ENCODE assay signal across 20 cellular contexts in the genomic region with DNA sequence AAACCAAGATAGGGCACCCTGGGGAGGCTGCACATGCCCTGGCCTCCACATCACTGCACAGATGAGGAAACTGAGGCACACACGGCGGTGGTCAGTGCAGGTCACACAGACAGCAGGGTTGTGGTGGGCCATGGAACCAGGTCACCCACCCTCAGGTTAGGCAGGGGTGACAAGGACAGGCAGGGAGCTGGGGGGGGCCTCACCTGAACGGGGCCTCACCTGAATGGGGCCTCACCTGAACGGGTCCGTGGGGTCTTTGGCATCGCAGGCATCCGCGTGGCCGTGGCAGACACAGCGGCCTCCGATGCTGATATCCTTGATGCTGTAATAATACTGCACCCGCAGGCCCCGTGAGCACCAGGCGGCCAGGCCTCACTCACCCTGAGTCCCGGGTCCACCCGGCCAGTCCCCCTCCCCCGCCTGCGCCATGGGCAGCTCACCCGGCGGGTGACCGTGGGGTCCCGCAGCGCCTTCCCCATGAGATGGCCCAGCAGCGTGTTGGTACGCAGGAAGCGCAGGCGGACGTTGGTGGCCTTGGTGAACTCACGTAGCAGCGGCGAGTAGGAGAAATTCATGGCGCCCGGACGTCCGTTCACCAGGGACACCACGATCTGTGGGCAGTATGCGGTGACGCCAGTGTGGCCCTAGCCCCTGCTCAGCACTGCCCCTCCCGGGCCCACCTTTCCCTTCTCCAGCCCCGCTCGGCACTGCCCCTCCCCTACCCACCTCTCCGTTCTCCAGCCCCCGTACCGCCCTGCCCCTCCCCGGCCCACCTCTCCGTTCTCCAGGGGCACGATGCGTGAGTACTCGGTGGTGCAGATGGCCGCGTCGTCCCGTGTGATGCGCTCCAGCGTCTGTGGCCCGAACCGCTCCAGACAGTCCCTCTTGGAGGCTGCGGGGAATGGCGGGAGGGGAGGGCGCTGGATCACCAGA. TPM values are rescaled to one million over a fixed set of nuclear protein-coding genes. Genes with fewer than 3 reads are reported as not detected.
A peak's percentile ranks its signal among the peaks of the same experiment; 100 is the strongest.
DNase-seq lines count a peak whose midpoint lies in the region; ATAC-seq and TF ChIP-seq lines count a peak whose summit lies in the region.
"Had no signal": no experiment of that assay in that cellular context is flagged by ENCODE, and none has a peak within 500 bp of the region (broad histone marks: within the 10 kb centered on the region; RNA-seq: fewer than 3 reads in every experiment).

No MANE protein-coding gene starts in this region.

- H3K9me3 ChIP-seq in esophagus (ENCODE audit: control insufficient read depth in 2 of 2, insufficient read depth in 1 of 2, low read depth in 1 of 2, low read length in 1 of 2) (peaks cover 0 to 2% of the 10 kb centered on the region in 2 donors), liver (ENCODE audit: control insufficient read depth in 4 of 4, low read length in 3 of 4) (no peaks in the 10 kb centered on the region), tibial artery (no peaks in the 10 kb centered on the region)
- H3K9me3 ChIP-seq: left lung, tibial nerve had no signal

- peaks cover 14% of the 10 kb centered on the region for H3K9me3 Mint-ChIP-seq in activated T-helper 2 cell treated with anti-CD3 and anti-CD28 coated beads, Interferon-gamma antibody, Interleukin-2, Interleukin-4, amounts not matched to agents 10 μg/mL and 5 μg/mL and 100 μg/mL, durations not matched to agents 14 hours and 24 hours and 36 hours
- H3K9me3 Mint-ChIP-seq in activated T-helper 17 cell treated with anti-CD3 and anti-CD28 coated beads, Interleukin-2, amount 50 U/mL, for 72 hours = peaks cover 4% of the 10 kb centered on the region

- intact Hi-C loops in tibial artery (cut with DNase I; ENCODE audit: low total_unique reads) = loop anchor here (5.0 kb wide), 1 partner anchor 34 kb away; no protein-coding TSS in a partner anchor
- intact Hi-C loops in activated T-helper 2 cell treated with anti-CD3 and anti-CD28 coated beads, Interferon-gamma antibody, Interleukin-2, Interleukin-4, amounts not matched to agents 10 μg/mL and 5 μg/mL and 100 μg/mL, durations not matched to agents 14 hours and 24 hours and 36 hours (cut with micrococcal nuclease) = no loop called here

- no peaks in the 10 kb centered on the region for H3K36me3 Mint-ChIP-seq in activated T-helper 2 cell treated with anti-CD3 and anti-CD28 coated beads, Interferon-gamma antibody, Interleukin-2, Interleukin-4, amounts not matched to agents 10 μg/mL and 5 μg/mL and 100 μg/mL, durations not matched to agents 14 hours and 24 hours and 36 hours (ENCODE audit: low read depth)
- no peaks in the 10 kb centered on the region for H3K36me3 Mint-ChIP-seq in activated T-helper 17 cell treated with anti-CD3 and anti-CD28 coated beads, Interleukin-2, amount 50 U/mL, for 72 hours (ENCODE audit: low read depth)
- H3K36me3 Mint-ChIP-seq: activated CD4-positive, alpha-beta memory T cell treated with anti-CD3 and anti-CD28 coated beads for 36 hours had no signal

- no peak overlapping the region for H3K4me3 Mint-ChIP-seq in activated T-helper 2 cell treated with anti-CD3 and anti-CD28 coated beads, Interferon-gamma antibody, Interleukin-2, Interleukin-4, amounts not matched to agents 10 μg/mL and 5 μg/mL and 100 μg/mL, durations not matched to agents 14 hours and 24 hours and 36 hours (ENCODE audit: low read depth)
- no peak overlapping the region for H3K4me3 Mint-ChIP-seq in activated T-helper 17 cell treated with anti-CD3 and anti-CD28 coated beads, Interleukin-2, amount 50 U/mL, for 72 hours
- H3K4me3 Mint-ChIP-seq: activated CD4-positive, alpha-beta memory T cell treated with anti-CD3 and anti-CD28 coated beads for 36 hours; CD8-positive, alpha-beta memory T cell had no signal

- peaks cover 20 to 53% of the 10 kb centered on the region in 2 donors for H3K4me1 ChIP-seq in esophagus (ENCODE audit: control insufficient read depth in 2 of 2, insufficient read depth in 2 of 2, low read length in 1 of 2)
- peaks cover 31 to 46% (median 38%) of the 10 kb centered on the region in 4 donors for H3K4me1 ChIP-seq in liver (ENCODE audit: control insufficient read depth in 4 of 4, insufficient read depth in 4 of 4, low read length in 3 of 4)
- H3K4me1 ChIP-seq in tibial artery = peaks cover 12 to 52% (median 47%) of the 10 kb centered on the region in 4 donors

- H3K36me3 ChIP-seq in esophagus (ENCODE audit: control insufficient read depth in 2 of 2, insufficient read depth in 2 of 2, low read length in 1 of 2) = peaks cover 2 to 18% of the 10 kb centered on the region in 2 donors
- H3K36me3 ChIP-seq in liver (ENCODE audit: control insufficient read depth in 4 of 4, insufficient read depth in 3 of 4, low read depth in 1 of 4, low read length in 3 of 4) = peaks cover 0 to 9% (median 5%) of the 10 kb centered on the region in 4 donors
- peaks cover 44 to 47% (median 44%) of the 10 kb centered on the region in 3 donors for H3K36me3 ChIP-seq in tibial artery

- WGBS in esophagus, 2 donors = 75 to 82% methylated on average over 60 of the region's 60 CpGs
- 91% methylated on average over 60 of the region's 60 CpGs for WGBS in liver

- H3K9ac ChIP-seq in liver (ENCODE audit: low read depth in 1 of 2, low read length in 2 of 2) = no peak overlapping the region
- H3K9ac ChIP-seq: GM23248 had no signal

- H3K27ac ChIP-seq in esophagus (ENCODE audit: low read depth in 2 of 2, low read length in 1 of 2) = peak overlapping the region; percentile 89 to 93
- peak overlapping the region; percentile 84 to 88 for H3K27ac ChIP-seq in liver (ENCODE audit: low read depth in 1 of 2, low read length in 2 of 2)
- peak overlapping the region; percentile 96 to 97 for H3K27ac ChIP-seq in tibial artery
- H3K27ac ChIP-seq: GM23248, WERI-Rb-1 had no signal

- ATAC-seq in activated T-helper 17 cell treated with anti-CD3 and anti-CD28 coated beads, Interleukin-2, amount 50 U/mL, for 72 hours (replicated peaks) = no peak
- ATAC-seq: activated naive CD4-positive, alpha-beta T cell treated with anti-CD3 and anti-CD28 coated beads, Interleukin-2, amount 50 U/mL, for 72 hours had no signal

- no peak for TF ChIP-seq EP300 in Ishikawa (IDR thresholded peaks at IDR 0.05; ENCODE audit: borderline replicate concordance)

- no peak overlapping the region for H3K4me3 ChIP-seq in esophagus (ENCODE audit: low read depth in 1 of 2, low read length in 2 of 2)
- H3K4me3 ChIP-seq in liver (ENCODE audit: low read depth in 1 of 3, low read length in 3 of 3) = no peak overlapping the region
- H3K4me3 ChIP-seq in tibial artery = no peak overlapping the region
- H3K4me3 ChIP-seq: GM23248, left lung, tibial nerve had no signal

- no peaks in the 10 kb centered on the region for H3K4me1 Mint-ChIP-seq in activated T-helper 2 cell treated with anti-CD3 and anti-CD28 coated beads, Interferon-gamma antibody, Interleukin-2, Interleukin-4, amounts not matched to agents 10 μg/mL and 5 μg/mL and 100 μg/mL, durations not matched to agents 14 hours and 24 hours and 36 hours (ENCODE audit: low read depth)
- no peaks in the 10 kb centered on the region for H3K4me1 Mint-ChIP-seq in activated T-helper 17 cell treated with anti-CD3 and anti-CD28 coated beads, Interleukin-2, amount 50 U/mL, for 72 hours

- H3K27ac Mint-ChIP-seq in activated T-helper 2 cell treated with anti-CD3 and anti-CD28 coated beads, Interferon-gamma antibody, Interleukin-2, Interleukin-4, amounts not matched to agents 10 μg/mL and 5 μg/mL and 100 μg/mL, durations not matched to agents 14 hours and 24 hours and 36 hours = no peak overlapping the region
- no peak overlapping the region for H3K27ac Mint-ChIP-seq in activated T-helper 17 cell treated with anti-CD3 and anti-CD28 coated beads, Interleukin-2, amount 50 U/mL, for 72 hours
- H3K27ac Mint-ChIP-seq: activated CD4-positive, alpha-beta memory T cell treated with anti-CD3 and anti-CD28 coated beads for 36 hours; activated naive CD4-positive, alpha-beta T cell treated with anti-CD3 and anti-CD28 coated beads, Interleukin-2, amount 50 U/mL, for 72 hours had no signal

- TF ChIP-seq CTCF in liver (IDR thresholded peaks at IDR 0.05; ENCODE audit: low read depth, low read length, missing input control) = no peak
- TF ChIP-seq CTCF in tibial artery (IDR thresholded peaks at IDR 0.05) = no peak

- H3K27me3 ChIP-seq in esophagus (ENCODE audit: control insufficient read depth in 1 of 2, insufficient read depth in 2 of 2, low read length in 2 of 2) = no peaks in the 10 kb centered on the region
- H3K27me3 ChIP-seq in liver (ENCODE audit: control insufficient read depth in 4 of 4, insufficient read depth in 4 of 4, low read length in 3 of 4) = no peaks in the 10 kb centered on the region
- no peaks in the 10 kb centered on the region for H3K27me3 ChIP-seq in tibial artery
- H3K27me3 ChIP-seq: tibial nerve had no signal

- DNase-seq in tibial artery (no peak), NCI-H1092 (lab: John Stamatoyannopoulos, UW) (no peak), H4 (ENCODE audit: low spot score) (no peak)
- no peak for DNase-seq in activated T-helper 2 cell treated with anti-CD3 and anti-CD28 coated beads, Interferon-gamma antibody, Interleukin-2, Interleukin-4, amounts not matched to agents 10 μg/mL and 5 μg/mL and 100 μg/mL, durations not matched to agents 14 hours and 24 hours and 36 hours (ENCODE audit: low spot score)
- DNase-seq: activated CD4-positive, alpha-beta memory T cell treated with anti-CD3 and anti-CD28 coated beads for 36 hours; activated T-cell treated with anti-CD3 and anti-CD28 coated beads, Interleukin-2, amount 50 U/mL, for 1 hour; CD8-positive, alpha-beta memory T cell; cortex of kidney; foreskin fibroblast; GM23248; NCI-H510A; stimulated activated CD8-positive, alpha-beta memory T cell treated with anti-CD3 and anti-CD28 coated beads, Interleukin-4, amount 100 ng/mL, for 48 hours; WERI-Rb-1 had no signal

- no peak for TF ChIP-seq RAD21 in Ishikawa (IDR thresholded peaks at IDR 0.05; ENCODE audit: low read depth)
- no peak for TF ChIP-seq RAD21 in liver (IDR thresholded peaks at IDR 0.05)

- H3K27me3 Mint-ChIP-seq in activated T-helper 2 cell treated with anti-CD3 and anti-CD28 coated beads, Interferon-gamma antibody, Interleukin-2, Interleukin-4, amounts not matched to agents 10 μg/mL and 5 μg/mL and 100 μg/mL, durations not matched to agents 14 hours and 24 hours and 36 hours (ENCODE audit: low read depth) = no peaks in the 10 kb centered on the region
- H3K27me3 Mint-ChIP-seq in activated T-helper 17 cell treated with anti-CD3 and anti-CD28 coated beads, Interleukin-2, amount 50 U/mL, for 72 hours = no peaks in the 10 kb centered on the region
- H3K27me3 Mint-ChIP-seq: CD8-positive, alpha-beta memory T cell had no signal

RNA-seq across cellular contexts. Expression of a gene that starts 15.4 kb away (rescaled TPM):
- polyA plus RNA-seq in esophagus = 100 to 1,000 TPM in 1 of 2 donors, 10 to 100 TPM in 1; 79.9 to 329 TPM
- 10 to 100 TPM in 1 of 2 donors, 1 to 10 TPM in 1; 3.6 to 40.2 TPM for total RNA-seq in liver
- polyA plus RNA-seq in liver = 10 to 100 TPM; 13.4 to 13.9 TPM
- total RNA-seq in activated T-helper 2 cell treated with anti-CD3 and anti-CD28 coated beads, Interferon-gamma antibody, Interleukin-2, Interleukin-4, amounts not matched to agents 10 μg/mL and 5 μg/mL and 100 μg/mL, durations not matched to agents 14 hours and 24 hours and 36 hours = 3.1 and 3.9 TPM in 2 replicates
- 4.4 and 4.5 TPM in 2 replicates for total RNA-seq in H4 (2014; rRNA removed; shearing (Covaris generic))
- under 1 TPM; 0.29 to 0.39 TPM for total RNA-seq in activated T-helper 17 cell treated with anti-CD3 and anti-CD28 coated beads, Interleukin-2, amount 50 U/mL, for 72 hours
- polyA plus RNA-seq: CD8-positive, alpha-beta memory T cell had no signal

RNA-seq across cellular contexts. Expression of a gene that starts 35.2 kb away (rescaled TPM):
- polyA plus RNA-seq in esophagus = 1,000 to 10,000 TPM; 4,370 to 5,155 TPM
- total RNA-seq in liver = 100 to 1,000 TPM; 378 to 499 TPM
- 1,000 to 10,000 TPM in 1 of 2 donors, 100 to 1,000 TPM in 1; 278 to 1,588 TPM for polyA plus RNA-seq in liver
- total RNA-seq in activated T-helper 2 cell treated with anti-CD3 and anti-CD28 coated beads, Interferon-gamma antibody, Interleukin-2, Interleukin-4, amounts not matched to agents 10 μg/mL and 5 μg/mL and 100 μg/mL, durations not matched to agents 14 hours and 24 hours and 36 hours = 2,020 and 2,085 TPM in 2 replicates
- 2,095 and 2,204 TPM in 2 replicates for total RNA-seq in H4 (2014; rRNA removed; shearing (Covaris generic))
- total RNA-seq in activated T-helper 17 cell treated with anti-CD3 and anti-CD28 coated beads, Interleukin-2, amount 50 U/mL, for 72 hours = 1,000 to 10,000 TPM; 2,323 to 2,749 TPM

RNA-seq across cellular contexts. Expression of a gene that starts 48.9 kb away (rescaled TPM):
- polyA plus RNA-seq in esophagus = 100 to 1,000 TPM in 1 of 2 donors, 10 to 100 TPM in 1; 84.9 to 117 TPM
- total RNA-seq in liver = 10 to 100 TPM; 45.3 to 70.9 TPM
- polyA plus RNA-seq in liver = 10 to 100 TPM; 83.8 to 91.0 TPM
- 152 and 171 TPM in 2 replicates for total RNA-seq in activated T-helper 2 cell treated with anti-CD3 and anti-CD28 coated beads, Interferon-gamma antibody, Interleukin-2, Interleukin-4, amounts not matched to agents 10 μg/mL and 5 μg/mL and 100 μg/mL, durations not matched to agents 14 hours and 24 hours and 36 hours
- total RNA-seq in H4 (2014; rRNA removed; shearing (Covaris generic)) = 180 and 203 TPM in 2 replicates
- 100 to 1,000 TPM in 1 of 2 donors, 10 to 100 TPM in 1; 67.3 to 132 TPM for total RNA-seq in activated T-helper 17 cell treated with anti-CD3 and anti-CD28 coated beads, Interleukin-2, amount 50 U/mL, for 72 hours

RNA-seq across cellular contexts. Expression of a gene that starts 55.4 kb away (rescaled TPM):
- polyA plus RNA-seq in esophagus = 1 to 10 TPM; 1.6 to 2.4 TPM
- total RNA-seq in liver = 1 to 10 TPM; 2.0 to 3.2 TPM
- 1 to 10 TPM in 1 of 2 donors, under 1 TPM in 1; 0.92 to 2.0 TPM for polyA plus RNA-seq in liver
- 12.5 and 12.6 TPM in 2 replicates for total RNA-seq in activated T-helper 2 cell treated with anti-CD3 and anti-CD28 coated beads, Interferon-gamma antibody, Interleukin-2, Interleukin-4, amounts not matched to agents 10 μg/mL and 5 μg/mL and 100 μg/mL, durations not matched to agents 14 hours and 24 hours and 36 hours
- total RNA-seq in H4 (2014; rRNA removed; shearing (Covaris generic)) = 2.4 and 4.8 TPM in 2 replicates
- total RNA-seq in activated T-helper 17 cell treated with anti-CD3 and anti-CD28 coated beads, Interleukin-2, amount 50 U/mL, for 72 hours = 1 to 10 TPM; 6.8 to 6.9 TPM
